26 cellular contexts compared by ENCODE assay signal in the genomic region with DNA sequence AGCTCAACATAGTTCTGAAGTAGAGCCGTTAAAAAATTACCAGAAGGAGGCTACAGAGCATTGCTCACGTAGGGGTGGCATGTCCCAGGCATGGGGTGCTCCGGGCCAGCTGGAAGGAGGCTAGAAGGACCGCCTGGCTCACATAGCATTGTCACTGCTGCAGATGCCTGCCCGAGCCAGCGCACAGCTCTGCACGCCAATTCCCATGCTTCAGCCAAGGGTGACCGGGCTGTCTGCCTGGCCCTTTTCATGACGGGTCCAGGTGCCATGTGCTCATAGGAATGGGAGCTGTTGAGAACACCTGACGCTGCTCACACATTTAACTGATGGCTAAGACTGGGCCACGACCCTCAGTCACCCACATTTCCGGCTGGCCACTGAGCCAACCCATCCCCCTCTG.
DNase-seq lines count a peak whose midpoint lies in the region; FAIRE-seq and TF ChIP-seq lines count a peak whose summit lies in the region.
"Had no signal": no experiment of that assay in that cellular context is flagged by ENCODE, and none has a peak within 500 bp of the region (broad histone marks: within the 10 kb centered on the region; RNA-seq: fewer than 3 reads in every experiment).

No MANE protein-coding gene starts in this region.

- intact Hi-C loops in stomach (cut with DNase I; ENCODE audit: low total_unique reads) = no loop called here

- WGBS in stomach, 5 donors = 54 to 73% (median 69%) methylated on average over 11 to 12 of the region's 12 CpGs
- WGBS in small intestine, 3 donors = 67 to 77% (median 69%) methylated on average over 12 of the region's 12 CpGs

- no peak for TF ChIP-seq EP300 in stomach (IDR thresholded peaks at IDR 0.05)

- no peak overlapping the region for H3K4me3 ChIP-seq in stomach
- no peak overlapping the region for H3K4me3 ChIP-seq in small intestine (ENCODE audit: low read depth in 1 of 2, low read length in 2 of 2)
- H3K4me3 ChIP-seq: K562 had no signal

- H3K27me3 ChIP-seq in stomach (peaks cover 0 to 24% (median 12%) of the 10 kb centered on the region in 3 donors), small intestine (ENCODE audit: control insufficient read depth in 2 of 2, insufficient read depth in 2 of 2, low read length in 2 of 2) (peaks cover 4 to 8% of the 10 kb centered on the region in 2 donors)

- H3K9me3 ChIP-seq in stomach (no peaks in the 10 kb centered on the region), small intestine (ENCODE audit: control insufficient read depth, low read depth) (no peaks in the 10 kb centered on the region)

- FAIRE-seq in small intestine (lab: Jason Lieb, UNC) = no peak
- FAIRE-seq: GM12892, GM19239, HepG2, K562 had no signal

- DNase-seq in NCI-H82 (lab: John Stamatoyannopoulos, UW) = peak; percentile 70
- DNase-seq in NCI-H82 treated with DMSO at 0.1 percent for 48 hours (lab: John Stamatoyannopoulos, UW; ENCODE audit: unreplicated experiment) = no peak
- DNase-seq in left kidney (ENCODE audit: low read depth, low spot score) = peak; percentile 53
- no peak for DNase-seq in stomach
- DNase-seq in small intestine = no peak
- no peak for DNase-seq in glomerular visceral epithelial cell (ENCODE audit: extremely low spot score)
- no peak for DNase-seq in NCI-H2081 treated with DMSO at 0.1 percent for 48 hours (lab: John Stamatoyannopoulos, UW)
- DNase-seq: CD8-positive, alpha-beta T cell; DND-41; H9; Kasumi-1; MV-4-11; NCI-H1105; NCI-H1436 treated with DMSO at 0.1 percent for 48 hours; NCI-H187 treated with DMSO at 0.1 percent for 48 hours; NCI-H2107; NCI-H524; NCI-H748 treated with DMSO at 0.1 percent for 48 hours; NK-92 treated with Interleukin-12 subunit alpha and Interleukin-12 subunit beta, amount 100 ng/mL, for 24 hours; PC-3 had no signal

- H3K27ac ChIP-seq in stomach (peak overlapping the region in 3 of 5 donors; percentile 22 to 61 (median 22)), small intestine (ENCODE audit: low read depth in 1 of 2, low read length in 1 of 2) (peak overlapping the region in 1 of 2 donors; percentile 27)
- H3K27ac ChIP-seq: 22Rv1, C4-2B had no signal

- no peak for TF ChIP-seq POLR2A in stomach (IDR thresholded peaks at IDR 0.05)

- H3K36me3 ChIP-seq in stomach (no peaks in the 10 kb centered on the region), small intestine (ENCODE audit: control insufficient read depth in 2 of 2, insufficient read depth in 2 of 2, low read length in 2 of 2) (no peaks in the 10 kb centered on the region)

- TF ChIP-seq CTCF in stomach (IDR thresholded peaks at IDR 0.05) = no peak

- H3K4me1 ChIP-seq in stomach (peaks cover 0 to 2% (median 0%) of the 10 kb centered on the region in 4 donors), small intestine (ENCODE audit: control insufficient read depth in 2 of 2, insufficient read depth in 1 of 2, low read depth in 1 of 2, low read length in 1 of 2) (no peaks in the 10 kb centered on the region)

Comparison
In these comparisons a context has a peak if more than half of its experiments do, and no peak if none do; other contexts are left out.
1. DNase-seq: peak in NCI-H82 (single experiment) and left kidney (single experiment); none in NCI-H82 treated with DMSO at 0.1 percent for 48 hours (single experiment), stomach (single experiment), small intestine (single experiment), glomerular visceral epithelial cell (single experiment) and NCI-H2081 treated with DMSO at 0.1 percent for 48 hours (single experiment).